Comparison of ENCODE assay signal across 1 cellular context in the genomic region with DNA sequence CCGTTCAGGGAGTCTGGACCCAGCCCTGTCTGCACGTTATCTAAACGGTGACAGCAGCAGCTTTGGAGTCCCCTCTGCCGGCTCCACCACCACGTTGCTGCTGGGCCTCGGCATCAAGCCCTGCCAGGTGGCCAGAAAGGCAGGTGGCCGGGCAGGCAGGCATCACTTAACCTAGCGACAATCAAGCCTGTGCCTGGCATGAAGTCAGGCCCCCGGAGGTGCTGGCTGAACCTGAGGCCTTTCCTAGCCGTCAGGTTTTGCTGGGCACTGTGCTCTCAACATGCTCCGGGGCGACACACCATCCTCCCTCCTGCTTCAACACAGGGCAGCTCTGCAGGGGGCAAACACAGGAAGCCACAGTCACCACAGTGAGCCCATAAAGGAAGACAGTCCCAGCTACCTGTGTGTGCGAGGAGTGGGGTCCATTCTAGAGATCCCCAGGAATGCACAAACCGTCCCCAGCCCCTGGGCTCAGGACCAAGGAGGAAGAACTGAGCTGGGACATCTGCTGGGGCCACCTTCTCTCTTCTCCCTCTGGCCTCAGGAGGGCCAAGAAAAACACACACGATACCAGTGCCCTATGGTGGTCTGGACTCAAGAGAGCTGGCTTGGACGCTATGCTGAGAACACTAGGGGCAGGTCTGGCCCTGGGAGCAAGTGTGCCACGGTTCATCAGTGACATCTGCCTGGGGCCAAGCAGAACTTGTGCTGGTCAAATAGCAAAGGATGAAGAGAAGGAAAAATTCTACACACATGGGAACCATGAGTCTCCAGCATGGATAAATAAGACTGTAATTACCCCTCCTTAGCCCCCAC.
TF ChIP-seq lines count a peak whose summit lies in the region.

No MANE protein-coding gene starts in this region.

TF ChIP-seq in endothelial cell of umbilical vein, 7 proteins besides CTCF, POLR2A, EP300 and RAD21:
- TF ChIP-seq EZH2 (IDR thresholded peaks at IDR 0.05; ENCODE audit: borderline replicate concordance, low read depth, low read length, severe bottlenecking), result no peak
- TF ChIP-seq MAX (IDR thresholded peaks at IDR 0.05; ENCODE audit: insufficient read depth, insufficient read length), result no peak
- no peak for TF ChIP-seq MYC (IDR thresholded peaks at IDR 0.05; ENCODE audit: low read depth, low read length)
- TF ChIP-seq JUN (IDR thresholded peaks at IDR 0.05; ENCODE audit: borderline replicate concordance, insufficient read depth, insufficient read length, low read depth), result no peak
- TF ChIP-seq GATA2 (IDR thresholded peaks at IDR 0.05; ENCODE audit: insufficient read depth, insufficient read length, low read depth, low read length), result no peak
- TF ChIP-seq POLR2AphosphoS5 (IDR thresholded peaks at IDR 0.05; ENCODE audit: insufficient read depth, low read depth, low read length), result no peak
- TF ChIP-seq FOS (IDR thresholded peaks at IDR 0.05; ENCODE audit: borderline replicate concordance, insufficient read depth, low read length), result no peak
TF ChIP-seq in endothelial cell of umbilical vein: peak in this region for 0.
